In genomic region chr10:8403711-8404371, GRCh38 we compare ENCODE assay signal across 13 cellular contexts.
DNase-seq lines count a peak whose midpoint lies in the region; ATAC-seq, FAIRE-seq and TF ChIP-seq lines count a peak whose summit lies in the region.
"Had no signal": no experiment of that assay in that cellular context is flagged by ENCODE, and none has a peak within 500 bp of the region (broad histone marks: within the 10 kb centered on the region; RNA-seq: fewer than 3 reads in every experiment).

No MANE protein-coding gene starts in this region.

- H3K9ac ChIP-seq in H1 (replicated peaks in 1 of 4; ENCODE audit: extremely low read depth in 1 of 4, low read depth in 3 of 4, low read length in 3 of 4): no peak overlapping the region
- H3K9ac ChIP-seq: GM23248 had no signal

- no peaks in the 10 kb centered on the region for H3K79me2 ChIP-seq in H1 (ENCODE audit: control insufficient read depth in 1 of 2, insufficient read depth in 2 of 2, low read length in 2 of 2)

- TF ChIP-seq EP300 in H1 (IDR thresholded peaks at IDR 0.05; ENCODE audit: borderline replicate concordance in 1 of 2, low read depth in 2 of 2, low read length in 2 of 2): no peak

- H3K79me1 ChIP-seq in H1 (ENCODE audit: low read depth, low read length): no peaks in the 10 kb centered on the region

- peak; percentile 41 to 56 for TF ChIP-seq RAD21 in H1 (IDR thresholded peaks at IDR 0.05 in 1 of 2, conservative IDR thresholded peaks at IDR 0.05 in 1 of 2; ENCODE audit: low read depth in 2 of 2, low read length in 2 of 2)

- no peaks in the 10 kb centered on the region for H3K23me2 ChIP-seq in H1 (ENCODE audit: low read depth, low read length)

- H3K4ac ChIP-seq in H1 (replicated peaks; ENCODE audit: insufficient read length, low read depth, low read length): no peak overlapping the region

- peak overlapping the region; percentile 66 for H3K4me3 Mint-ChIP-seq in activated naive CD4-positive, alpha-beta T cell treated with anti-CD3 and anti-CD28 coated beads, Interleukin-2, amount 10 ng/mL, durations not matched to agents 7 days and 5 days
- no peak overlapping the region for H3K4me3 Mint-ChIP-seq in HFFc6

- WGBS in H1 (ENCODE audit: extremely low coverage in 1 of 2, insufficient coverage in 1 of 2, insufficient read length in 1 of 2, insufficient replicate concordance in 2 of 2, low coverage in 1 of 2, low lambda C conversion rate in 2 of 2, missing lambda C conversion rate in 1 of 2), 2 experiments: 72% methylated on average over 4 of the region's 4 CpGs; no CpG with 5 or more reads in 1 of the 2 experiments
- 74 to 84% methylated on average over 4 of the region's 4 CpGs for WGBS in thyroid gland, 2 donors

- H3K23ac ChIP-seq in H1 (ENCODE audit: insufficient read length): no peak overlapping the region

- CTCF ChIA-PET in activated naive CD4-positive, alpha-beta T cell treated with anti-CD3 and anti-CD28 coated beads, Interleukin-2, amount 10 ng/mL, durations not matched to agents 7 days and 5 days (lab: Charles Lee): interaction anchor here (0.6 kb wide), 1 partner anchor 48 kb away, joined by 3 read pairs; no protein-coding TSS in a partner anchor
- CTCF ChIA-PET in Panc1 (lab: Charles Lee): interaction anchor here (0.6 kb wide), 1 partner anchor 247 kb away, joined by 3 read pairs; no protein-coding TSS in a partner anchor
- CTCF ChIA-PET in H1 (lab: Charles Lee; ENCODE audit: partially characterized antibody): interaction anchor here (0.7 to 2.7 kb wide), 12 partner anchors 9 to 1000 kb away, joined by 3 to 9 read pairs (median 4); no protein-coding TSS in a partner anchor

- H3K4me1 ChIP-seq in Panc1 (ENCODE audit: control insufficient read depth, insufficient read depth, low read length) (no peaks in the 10 kb centered on the region), H1 (replicated peaks in 1 of 4; ENCODE audit: control insufficient read depth in 3 of 4, insufficient read depth in 4 of 4, low read length in 3 of 4) (peaks cover 0 to 5% (median 2%) of the 10 kb centered on the region in 4 experiments; a peak in 3 of 7 replicates), thyroid gland (peaks cover 7 to 8% of the 10 kb centered on the region in 2 donors)
- H3K4me1 ChIP-seq: tibial nerve had no signal

- TF ChIP-seq POLR2A in H1 (IDR thresholded peaks at IDR 0.05; ENCODE audit: control extremely low read depth in 1 of 2, low read depth in 2 of 2, low read length in 2 of 2) (no peak), thyroid gland (IDR thresholded peaks at IDR 0.05) (no peak)

- H3K27ac Mint-ChIP-seq in activated naive CD4-positive, alpha-beta T cell treated with anti-CD3 and anti-CD28 coated beads, Interleukin-2, amount 10 ng/mL, durations not matched to agents 7 days and 5 days: peak overlapping the region; percentile 88
- H3K27ac Mint-ChIP-seq in HFFc6: no peak overlapping the region

- in situ Hi-C loops in Panc1 (cut with HindIII; ENCODE audit: low pct_unique_long_range_greater_than_20kb, low sequenced_read_pairs): no loop called here

- H2BK120ac ChIP-seq in H1 (replicated peaks; ENCODE audit: low read depth, low read length): no peak overlapping the region

- no peak overlapping the region for H2BK20ac ChIP-seq in H1 (ENCODE audit: low read length)

- ATAC-seq in Panc1 (no peak), HG02852 (IDR thresholded peaks at IDR 0.05; ENCODE audit: unreplicated experiment) (no peak)
- ATAC-seq: sciatic nerve had no signal

- FAIRE-seq in H1 (lab: Jason Lieb, UNC): peak; percentile 50

- no peak overlapping the region for H2BK12ac ChIP-seq in H1 (ENCODE audit: low read depth, low read length)

- H3K27ac ChIP-seq in Panc1 (ENCODE audit: low read length): no peak overlapping the region
- H3K27ac ChIP-seq in H1 (ENCODE audit: low read depth, low read length): no peak overlapping the region
- peak overlapping the region; percentile 6 to 54 (median 38) for H3K27ac ChIP-seq in thyroid gland
- H3K27ac ChIP-seq: cardiac muscle cell, GM23248, tibial nerve had no signal

- POLR2A ChIA-PET in Panc1 (lab: Charles Lee) (no interaction called here), H1 (lab: Charles Lee; ENCODE audit: partially characterized antibody) (no interaction called here)

- H3K4me3 ChIP-seq in Panc1 (ENCODE audit: low read depth in 2 of 2, low read length in 2 of 2) (no peak overlapping the region), H1 (ENCODE audit: extremely low read depth in 1 of 4, insufficient read depth in 2 of 4, low read depth in 3 of 4, low read length in 4 of 4) (no peak overlapping the region), thyroid gland (replicated peaks in 1 of 3) (no peak overlapping the region)
- H3K4me3 ChIP-seq: cardiac muscle cell, GM23248, tibial nerve had no signal

- H4K20me1 ChIP-seq in H1 (replicated peaks in 1 of 2; ENCODE audit: control insufficient read depth in 1 of 2, insufficient read depth in 2 of 2, low read length in 2 of 2): no peaks in the 10 kb centered on the region

- no peak overlapping the region for H4K91ac ChIP-seq in H1 (replicated peaks; ENCODE audit: insufficient read length, low read length)

- peaks cover 11% of the 10 kb centered on the region for H3K27me3 Mint-ChIP-seq in activated naive CD4-positive, alpha-beta T cell treated with anti-CD3 and anti-CD28 coated beads, Interleukin-2, amount 10 ng/mL, durations not matched to agents 7 days and 5 days
- no peaks in the 10 kb centered on the region for H3K27me3 Mint-ChIP-seq in HFFc6 (ENCODE audit: insufficient read depth)

- H3K27me3 ChIP-seq in Panc1 (ENCODE audit: control insufficient read depth, insufficient read depth, low read length) (no peaks in the 10 kb centered on the region), H1 (replicated peaks in 1 of 4; ENCODE audit: control insufficient read depth in 3 of 4, extremely low read depth in 1 of 4, insufficient read depth in 3 of 4, low read length in 3 of 4) (no peaks in the 10 kb centered on the region), thyroid gland (no peaks in the 10 kb centered on the region)
- H3K27me3 ChIP-seq: tibial nerve had no signal

- intact Hi-C loops in Panc1 (cut with micrococcal nuclease; ENCODE audit: unreplicated experiment): no loop called here
- intact Hi-C loops in thyroid gland (cut with DNase I): no loop called here

- peaks cover 80% of the 10 kb centered on the region for H3K4me1 Mint-ChIP-seq in activated naive CD4-positive, alpha-beta T cell treated with anti-CD3 and anti-CD28 coated beads, Interleukin-2, amount 10 ng/mL, durations not matched to agents 7 days and 5 days
- no peaks in the 10 kb centered on the region for H3K4me1 Mint-ChIP-seq in HFFc6 (ENCODE audit: low read depth)

- TF ChIP-seq CTCF in Panc1 (IDR thresholded peaks at IDR 0.05): peak; percentile 17; the same call in 1 of the 2 replicates
- TF ChIP-seq CTCF in H1 (IDR thresholded peaks at IDR 0.05; ENCODE audit: control extremely low read depth in 1 of 3, insufficient read depth in 1 of 3, low read depth in 1 of 3, low read length in 3 of 3): peak; percentile 44 to 67 (median 61); a peak in 3 of 4 replicates
- TF ChIP-seq CTCF in thyroid gland (IDR thresholded peaks at IDR 0.05): no peak
- no peak for TF ChIP-seq CTCF in HFFc6 (IDR thresholded peaks at IDR 0.05)

- H2BK5ac ChIP-seq in H1 (ENCODE audit: low read depth, low read length): no peak overlapping the region

- BruUV-seq in Panc1 (replicated peaks; lab: Mats Ljungman, UMichigan): no TSS peak

- H3K36me3 Mint-ChIP-seq in activated naive CD4-positive, alpha-beta T cell treated with anti-CD3 and anti-CD28 coated beads, Interleukin-2, amount 10 ng/mL, durations not matched to agents 7 days and 5 days: peaks cover 7% of the 10 kb centered on the region
- no peaks in the 10 kb centered on the region for H3K36me3 Mint-ChIP-seq in HFFc6 (ENCODE audit: low read depth)

- no peak overlapping the region for H2AFZ ChIP-seq in H1 (ENCODE audit: low read length)
- H2AFZ ChIP-seq: GM23248 had no signal

- no peak overlapping the region for H2BK15ac ChIP-seq in H1 (ENCODE audit: low read length)

- H3K18ac ChIP-seq in H1 (ENCODE audit: extremely low read depth, low read length): no peak overlapping the region

- no peak overlapping the region for H3K4me2 ChIP-seq in H1 (ENCODE audit: insufficient read depth in 1 of 2, low read depth in 2 of 2, low read length in 2 of 2)

- no peaks in the 10 kb centered on the region for H3K9me3 Mint-ChIP-seq in activated naive CD4-positive, alpha-beta T cell treated with anti-CD3 and anti-CD28 coated beads, Interleukin-2, amount 10 ng/mL, durations not matched to agents 7 days and 5 days
- peaks cover 62% of the 10 kb centered on the region for H3K9me3 Mint-ChIP-seq in HFFc6

- H4K5ac ChIP-seq in H1 (ENCODE audit: insufficient read length, low read depth, low read length): no peak overlapping the region

- H3K36me3 ChIP-seq in Panc1 (ENCODE audit: control insufficient read depth, insufficient read depth, low read length) (no peaks in the 10 kb centered on the region), H1 (ENCODE audit: control insufficient read depth in 2 of 4, insufficient read depth in 4 of 4, low read length in 3 of 4) (no peaks in the 10 kb centered on the region), thyroid gland (no peaks in the 10 kb centered on the region)
- H3K36me3 ChIP-seq: cardiac muscle cell, tibial nerve had no signal

- no peak for DNase-seq in activated naive CD4-positive, alpha-beta T cell treated with anti-CD3 and anti-CD28 coated beads, Interleukin-2, amount 10 ng/mL, durations not matched to agents 7 days and 5 days
- DNase-seq in activated naive CD4-positive, alpha-beta T cell treated with anti-CD3 and anti-CD28 coated beads, Interleukin-2, amount 50 U/mL, for 16 hours: no peak
- no peak for DNase-seq in Panc1 (ENCODE audit: low read depth, low spot score)
- DNase-seq in H1 (ENCODE audit: low read depth in 1 of 2, low spot score in 2 of 2): peak in 1 of 2 experiments; percentile 55
- peak in 1 of 2 donors; percentile 10 for DNase-seq in thyroid gland
- DNase-seq in NCI-H1694 treated with DMSO at 0.1 percent for 48 hours (lab: John Stamatoyannopoulos, UW): no peak
- DNase-seq in HFFc6: no peak
- DNase-seq: GM23248, Karpas-422 had no signal

- no peak overlapping the region for H4K8ac ChIP-seq in H1 (ENCODE audit: extremely low read depth, insufficient read depth, low read length)

- H3K56ac ChIP-seq in H1 (replicated peaks; ENCODE audit: insufficient read length, low read depth, low read length): no peak overlapping the region

- no peak overlapping the region for H2AK5ac ChIP-seq in H1 (ENCODE audit: low read depth, low read length)

- H3K14ac ChIP-seq in H1 (ENCODE audit: insufficient read length): no peak overlapping the region

- H3K9me3 ChIP-seq in Panc1 (ENCODE audit: control insufficient read depth, insufficient read depth, low read depth, low read length) (no peaks in the 10 kb centered on the region), H1 (ENCODE audit: insufficient read depth in 2 of 2, low read depth in 1 of 2, low read length in 1 of 2) (no peaks in the 10 kb centered on the region), thyroid gland (no peaks in the 10 kb centered on the region)

TF ChIP-seq in H1, 55 proteins besides CTCF, POLR2A, EP300 and RAD21:
- peak; percentile 44 for TF ChIP-seq ASH2L (IDR thresholded peaks at IDR 0.05; ENCODE audit: low read length)
- no peak for TF ChIP-seq CHD1 (IDR thresholded peaks at IDR 0.05; ENCODE audit: low read depth, low read length)

Comparison
In these comparisons a context has a peak if more than half of its experiments do, and no peak if none do; other contexts are left out.
1. H3K27ac ChIP-seq: peak in thyroid gland (3 of 3); none in Panc1 (single experiment) and H1 (single experiment).
2. CTCF ChIP-seq: peak in Panc1 (single experiment) and H1 (3 of 3); none in thyroid gland (0 of 6) and HFFc6 (single experiment).